In the genomic region with DNA sequence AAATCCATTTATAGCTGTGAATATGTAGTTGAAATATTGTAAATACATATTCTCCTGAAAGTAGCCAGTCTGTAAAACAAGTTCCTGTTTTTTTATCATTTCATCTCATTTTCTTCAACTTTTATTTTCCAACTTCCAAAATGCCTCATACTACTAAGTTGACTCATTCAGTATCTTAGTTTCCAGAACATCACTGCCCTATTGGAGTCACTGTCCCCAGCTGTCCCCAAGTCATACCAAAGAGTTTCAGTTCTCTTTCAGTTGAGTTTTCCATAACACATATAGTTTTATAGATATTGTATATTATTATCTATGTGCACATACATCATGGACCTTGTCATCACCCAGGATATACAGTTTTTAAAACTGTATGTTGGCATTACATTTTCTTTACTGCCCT, we compare ENCODE assay signal across 17 cellular contexts.
"Had no signal": no experiment of that assay in that cellular context is flagged by ENCODE, and none has a peak within 500 bp of the region (broad histone marks: within the 10 kb centered on the region; RNA-seq: fewer than 3 reads in every experiment).

No MANE protein-coding gene starts in this region.

- DNase-seq: activated CD4-positive, alpha-beta memory T cell treated with anti-CD3 and anti-CD28 coated beads for 36 hours; activated CD8-positive, alpha-beta memory T cell treated with anti-CD3 and anti-CD28 coated beads, Interleukin-2, amount 10 ng/mL, durations not matched to agents 7 days and 5 days; activated naive CD4-positive, alpha-beta T cell treated with anti-CD3 and anti-CD28 coated beads, Interleukin-2, amount 50 U/mL, for 16 hours; activated T-cell treated with anti-CD3 and anti-CD28 coated beads, Interleukin-2, amount 50 U/mL, for 1 hour; head of caudate nucleus; kidney glomerular epithelial cell; mesenchymal stem cell; natural killer cell; sigmoid colon; spleen; stomach; testis; upper lobe of left lung; WERI-Rb-1 had no signal

- ATAC-seq: activated CD8-positive, alpha-beta memory T cell treated with anti-CD3 and anti-CD28 coated beads, Interleukin-2, amount 10 ng/mL, durations not matched to agents 7 days and 5 days; natural killer cell had no signal

- FAIRE-seq: astrocyte, bronchial epithelial cell, frontal cortex had no signal
